In the genomic region with DNA sequence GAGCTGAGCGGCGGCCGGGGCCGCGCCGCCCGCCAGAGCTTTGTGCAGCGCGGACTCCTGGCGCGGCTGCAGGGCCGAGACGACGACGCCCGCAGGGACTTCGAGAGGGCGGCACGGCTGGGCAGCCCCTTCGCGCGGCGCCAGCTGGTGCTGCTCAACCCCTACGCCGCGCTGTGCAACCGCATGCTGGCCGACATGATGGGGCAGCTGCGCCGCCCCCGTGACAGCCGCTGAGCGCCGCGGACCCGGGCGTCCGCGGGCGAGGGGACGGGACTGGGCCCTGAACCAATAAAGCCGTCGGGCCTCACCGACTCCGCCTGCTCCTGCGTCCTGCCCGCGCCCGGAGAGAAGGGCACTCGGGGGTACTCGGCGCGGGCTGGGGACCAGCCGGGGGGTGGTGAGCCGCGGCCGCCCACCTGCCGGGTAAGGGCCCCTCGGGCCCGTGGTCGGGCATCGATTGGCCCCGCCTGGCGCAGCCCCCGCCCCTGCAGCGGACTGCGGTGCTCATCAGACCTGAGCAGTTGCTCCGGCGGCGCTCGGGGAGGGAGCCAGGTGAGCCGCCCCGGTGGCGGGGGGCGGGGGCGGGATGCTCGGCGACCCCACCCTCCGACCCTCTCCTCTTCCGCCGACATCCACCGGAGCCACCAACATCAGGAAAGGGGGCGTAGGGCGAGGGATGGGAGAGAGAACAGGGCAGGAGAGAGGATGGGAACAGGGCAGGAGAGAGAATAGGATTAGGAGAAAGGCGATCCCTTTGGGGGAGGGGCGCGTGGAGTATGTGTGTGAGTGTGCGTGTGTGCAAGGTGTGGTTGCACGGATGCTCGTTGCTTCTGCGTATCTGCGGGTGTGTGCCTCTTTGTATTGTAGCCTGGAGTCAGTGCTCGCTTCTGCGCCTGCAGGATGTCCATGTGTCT, we compare ENCODE assay signal across 1 cellular context.
TF ChIP-seq lines count a peak whose summit lies in the region.

A gene (plus strand): TSS at position 510 of the 914 bp plus-strand sequence. CDS start 610 bp downstream, outside the sequence.

TF ChIP-seq in HepG2, 621 proteins besides CTCF, POLR2A, EP300 and RAD21 (continued from another document and continues in another):
- TF ChIP-seq, protein P1, sequence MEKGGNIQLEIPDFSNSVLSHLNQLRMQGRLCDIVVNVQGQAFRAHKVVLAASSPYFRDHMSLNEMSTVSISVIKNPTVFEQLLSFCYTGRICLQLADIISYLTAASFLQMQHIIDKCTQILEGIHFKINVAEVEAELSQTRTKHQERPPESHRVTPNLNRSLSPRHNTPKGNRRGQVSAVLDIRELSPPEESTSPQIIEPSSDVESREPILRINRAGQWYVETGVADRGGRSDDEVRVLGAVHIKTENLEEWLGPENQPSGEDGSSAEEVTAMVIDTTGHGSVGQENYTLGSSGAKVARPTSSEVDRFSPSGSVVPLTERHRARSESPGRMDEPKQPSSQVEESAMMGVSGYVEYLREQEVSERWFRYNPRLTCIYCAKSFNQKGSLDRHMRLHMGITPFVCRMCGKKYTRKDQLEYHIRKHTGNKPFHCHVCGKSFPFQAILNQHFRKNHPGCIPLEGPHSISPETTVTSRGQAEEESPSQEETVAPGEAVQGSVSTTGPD (CRISPR knock-in tag; IDR thresholded peaks at IDR 0.05) = no peak
- TF ChIP-seq, protein P2, sequence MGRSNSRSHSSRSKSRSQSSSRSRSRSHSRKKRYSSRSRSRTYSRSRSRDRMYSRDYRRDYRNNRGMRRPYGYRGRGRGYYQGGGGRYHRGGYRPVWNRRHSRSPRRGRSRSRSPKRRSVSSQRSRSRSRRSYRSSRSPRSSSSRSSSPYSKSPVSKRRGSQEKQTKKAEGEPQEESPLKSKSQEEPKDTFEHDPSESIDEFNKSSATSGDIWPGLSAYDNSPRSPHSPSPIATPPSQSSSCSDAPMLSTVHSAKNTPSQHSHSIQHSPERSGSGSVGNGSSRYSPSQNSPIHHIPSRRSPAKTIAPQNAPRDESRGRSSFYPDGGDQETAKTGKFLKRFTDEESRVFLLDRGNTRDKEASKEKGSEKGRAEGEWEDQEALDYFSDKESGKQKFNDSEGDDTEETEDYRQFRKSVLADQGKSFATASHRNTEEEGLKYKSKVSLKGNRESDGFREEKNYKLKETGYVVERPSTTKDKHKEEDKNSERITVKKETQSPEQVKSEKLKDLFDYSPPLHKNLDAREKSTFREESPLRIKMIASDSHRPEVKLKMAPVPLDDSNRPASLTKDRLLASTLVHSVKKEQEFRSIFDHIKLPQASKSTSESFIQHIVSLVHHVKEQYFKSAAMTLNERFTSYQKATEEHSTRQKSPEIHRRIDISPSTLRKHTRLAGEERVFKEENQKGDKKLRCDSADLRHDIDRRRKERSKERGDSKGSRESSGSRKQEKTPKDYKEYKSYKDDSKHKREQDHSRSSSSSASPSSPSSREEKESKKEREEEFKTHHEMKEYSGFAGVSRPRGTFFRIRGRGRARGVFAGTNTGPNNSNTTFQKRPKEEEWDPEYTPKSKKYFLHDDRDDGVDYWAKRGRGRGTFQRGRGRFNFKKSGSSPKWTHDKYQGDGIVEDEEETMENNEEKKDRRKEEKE (IDR thresholded peaks at IDR 0.05) = no peak
- TF ChIP-seq SP1 (IDR thresholded peaks at IDR 0.05) (no peak), SP1 (CRISPR knock-in tag; IDR thresholded peaks at IDR 0.05) (0 out of 2 replicates have a peak, but pooled peaks have one; percentile 31), ZNF446 (CRISPR knock-in tag; IDR thresholded peaks at IDR 0.05) (peak; percentile 80; the same call in 1 of the 2 replicates), MYNN (CRISPR knock-in tag; IDR thresholded peaks at IDR 0.05; ENCODE audit: low read depth) (0 out of 2 replicates have a peak, but pooled peaks have one; percentile 73), ZNF883 (CRISPR knock-in tag; IDR thresholded peaks at IDR 0.05; ENCODE audit: not compliant biosample characterization) (peak; percentile 18), NFE2L2 (IDR thresholded peaks at IDR 0.05; ENCODE audit: low read length) (no peak), ZNF160 (CRISPR knock-in tag; IDR thresholded peaks at IDR 0.05) (no peak; the same call in 1 of the 2 replicates), NCOA1 (CRISPR knock-in tag; IDR thresholded peaks at IDR 0.05) (no peak), PITX1 (CRISPR knock-in tag; IDR thresholded peaks at IDR 0.05) (no peak), TAF1 (CRISPR knock-in tag; IDR thresholded peaks at IDR 0.05) (peak; percentile 55; the same call in 1 of the 2 replicates), ZFP36L1 (CRISPR knock-in tag; IDR thresholded peaks at IDR 0.05) (no peak), ZMYM4 (CRISPR knock-in tag; IDR thresholded peaks at IDR 0.05) (peak; percentile 37; the same call in 1 of the 2 replicates), HES4 (CRISPR knock-in tag; IDR thresholded peaks at IDR 0.05; ENCODE audit: borderline replicate concordance) (peak; percentile 87), SUZ12 (IDR thresholded peaks at IDR 0.05; ENCODE audit: low read depth, low read length) (no peak), SKI (IDR thresholded peaks at IDR 0.05; ENCODE audit: partially characterized antibody) (no peak), ZNF792 (CRISPR knock-in tag; IDR thresholded peaks at IDR 0.05) (no peak), ZNF326 (CRISPR knock-in tag; IDR thresholded peaks at IDR 0.05; ENCODE audit: borderline replicate concordance) (no peak), SALL2 (CRISPR knock-in tag; IDR thresholded peaks at IDR 0.05) (peak; percentile 69; the same call in 1 of the 2 replicates)
- TF ChIP-seq, protein P3, sequence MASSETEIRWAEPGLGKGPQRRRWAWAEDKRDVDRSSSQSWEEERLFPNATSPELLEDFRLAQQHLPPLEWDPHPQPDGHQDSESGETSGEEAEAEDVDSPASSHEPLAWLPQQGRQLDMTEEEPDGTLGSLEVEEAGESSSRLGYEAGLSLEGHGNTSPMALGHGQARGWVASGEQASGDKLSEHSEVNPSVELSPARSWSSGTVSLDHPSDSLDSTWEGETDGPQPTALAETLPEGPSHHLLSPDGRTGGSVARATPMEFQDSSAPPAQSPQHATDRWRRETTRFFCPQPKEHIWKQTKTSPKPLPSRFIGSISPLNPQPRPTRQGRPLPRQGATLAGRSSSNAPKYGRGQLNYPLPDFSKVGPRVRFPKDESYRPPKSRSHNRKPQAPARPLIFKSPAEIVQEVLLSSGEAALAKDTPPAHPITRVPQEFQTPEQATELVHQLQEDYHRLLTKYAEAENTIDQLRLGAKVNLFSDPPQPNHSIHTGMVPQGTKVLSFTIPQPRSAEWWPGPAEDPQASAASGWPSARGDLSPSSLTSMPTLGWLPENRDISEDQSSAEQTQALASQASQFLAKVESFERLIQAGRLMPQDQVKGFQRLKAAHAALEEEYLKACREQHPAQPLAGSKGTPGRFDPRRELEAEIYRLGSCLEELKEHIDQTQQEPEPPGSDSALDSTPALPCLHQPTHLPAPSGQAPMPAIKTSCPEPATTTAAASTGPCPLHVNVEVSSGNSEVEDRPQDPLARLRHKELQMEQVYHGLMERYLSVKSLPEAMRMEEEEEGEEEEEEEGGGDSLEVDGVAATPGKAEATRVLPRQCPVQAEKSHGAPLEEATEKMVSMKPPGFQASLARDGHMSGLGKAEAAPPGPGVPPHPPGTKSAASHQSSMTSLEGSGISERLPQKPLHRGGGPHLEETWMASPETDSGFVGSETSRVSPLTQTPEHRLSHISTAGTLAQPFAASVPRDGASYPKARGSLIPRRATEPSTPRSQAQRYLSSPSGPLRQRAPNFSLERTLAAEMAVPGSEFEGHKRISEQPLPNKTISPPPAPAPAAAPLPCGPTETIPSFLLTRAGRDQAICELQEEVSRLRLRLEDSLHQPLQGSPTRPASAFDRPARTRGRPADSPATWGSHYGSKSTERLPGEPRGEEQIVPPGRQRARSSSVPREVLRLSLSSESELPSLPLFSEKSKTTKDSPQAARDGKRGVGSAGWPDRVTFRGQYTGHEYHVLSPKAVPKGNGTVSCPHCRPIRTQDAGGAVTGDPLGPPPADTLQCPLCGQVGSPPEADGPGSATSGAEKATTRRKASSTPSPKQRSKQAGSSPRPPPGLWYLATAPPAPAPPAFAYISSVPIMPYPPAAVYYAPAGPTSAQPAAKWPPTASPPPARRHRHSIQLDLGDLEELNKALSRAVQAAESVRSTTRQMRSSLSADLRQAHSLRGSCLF (CRISPR knock-in tag; IDR thresholded peaks at IDR 0.05; ENCODE audit: borderline replicate concordance) = no peak
- TF ChIP-seq, protein P4, sequence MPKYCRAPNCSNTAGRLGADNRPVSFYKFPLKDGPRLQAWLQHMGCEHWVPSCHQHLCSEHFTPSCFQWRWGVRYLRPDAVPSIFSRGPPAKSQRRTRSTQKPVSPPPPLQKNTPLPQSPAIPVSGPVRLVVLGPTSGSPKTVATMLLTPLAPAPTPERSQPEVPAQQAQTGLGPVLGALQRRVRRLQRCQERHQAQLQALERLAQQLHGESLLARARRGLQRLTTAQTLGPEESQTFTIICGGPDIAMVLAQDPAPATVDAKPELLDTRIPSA (CRISPR knock-in tag; IDR thresholded peaks at IDR 0.05; ENCODE audit: borderline replicate concordance) = no peak
- TF ChIP-seq, protein P5, sequence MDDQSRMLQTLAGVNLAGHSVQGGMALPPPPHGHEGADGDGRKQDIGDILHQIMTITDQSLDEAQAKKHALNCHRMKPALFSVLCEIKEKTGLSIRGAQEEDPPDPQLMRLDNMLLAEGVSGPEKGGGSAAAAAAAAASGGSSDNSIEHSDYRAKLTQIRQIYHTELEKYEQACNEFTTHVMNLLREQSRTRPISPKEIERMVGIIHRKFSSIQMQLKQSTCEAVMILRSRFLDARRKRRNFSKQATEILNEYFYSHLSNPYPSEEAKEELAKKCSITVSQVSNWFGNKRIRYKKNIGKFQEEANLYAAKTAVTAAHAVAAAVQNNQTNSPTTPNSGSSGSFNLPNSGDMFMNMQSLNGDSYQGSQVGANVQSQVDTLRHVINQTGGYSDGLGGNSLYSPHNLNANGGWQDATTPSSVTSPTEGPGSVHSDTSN (CRISPR knock-in tag; IDR thresholded peaks at IDR 0.05; ENCODE audit: borderline replicate concordance) = 0 out of 2 replicates have a peak, but pooled peaks have one; percentile 17
- TF ChIP-seq, protein P6, sequence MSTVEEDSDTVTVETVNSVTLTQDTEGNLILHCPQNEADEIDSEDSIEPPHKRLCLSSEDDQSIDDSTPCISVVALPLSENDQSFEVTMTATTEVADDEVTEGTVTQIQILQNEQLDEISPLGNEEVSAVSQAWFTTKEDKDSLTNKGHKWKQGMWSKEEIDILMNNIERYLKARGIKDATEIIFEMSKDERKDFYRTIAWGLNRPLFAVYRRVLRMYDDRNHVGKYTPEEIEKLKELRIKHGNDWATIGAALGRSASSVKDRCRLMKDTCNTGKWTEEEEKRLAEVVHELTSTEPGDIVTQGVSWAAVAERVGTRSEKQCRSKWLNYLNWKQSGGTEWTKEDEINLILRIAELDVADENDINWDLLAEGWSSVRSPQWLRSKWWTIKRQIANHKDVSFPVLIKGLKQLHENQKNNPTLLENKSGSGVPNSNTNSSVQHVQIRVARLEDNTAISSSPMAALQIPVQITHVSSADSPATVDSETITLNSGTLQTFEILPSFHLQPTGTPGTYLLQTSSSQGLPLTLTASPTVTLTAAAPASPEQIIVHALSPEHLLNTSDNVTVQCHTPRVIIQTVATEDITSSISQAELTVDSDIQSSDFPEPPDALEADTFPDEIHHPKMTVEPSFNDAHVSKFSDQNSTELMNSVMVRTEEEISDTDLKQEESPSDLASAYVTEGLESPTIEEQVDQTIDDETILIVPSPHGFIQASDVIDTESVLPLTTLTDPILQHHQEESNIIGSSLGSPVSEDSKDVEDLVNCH (CRISPR knock-in tag; IDR thresholded peaks at IDR 0.05) = no peak
- TF ChIP-seq, protein P7, sequence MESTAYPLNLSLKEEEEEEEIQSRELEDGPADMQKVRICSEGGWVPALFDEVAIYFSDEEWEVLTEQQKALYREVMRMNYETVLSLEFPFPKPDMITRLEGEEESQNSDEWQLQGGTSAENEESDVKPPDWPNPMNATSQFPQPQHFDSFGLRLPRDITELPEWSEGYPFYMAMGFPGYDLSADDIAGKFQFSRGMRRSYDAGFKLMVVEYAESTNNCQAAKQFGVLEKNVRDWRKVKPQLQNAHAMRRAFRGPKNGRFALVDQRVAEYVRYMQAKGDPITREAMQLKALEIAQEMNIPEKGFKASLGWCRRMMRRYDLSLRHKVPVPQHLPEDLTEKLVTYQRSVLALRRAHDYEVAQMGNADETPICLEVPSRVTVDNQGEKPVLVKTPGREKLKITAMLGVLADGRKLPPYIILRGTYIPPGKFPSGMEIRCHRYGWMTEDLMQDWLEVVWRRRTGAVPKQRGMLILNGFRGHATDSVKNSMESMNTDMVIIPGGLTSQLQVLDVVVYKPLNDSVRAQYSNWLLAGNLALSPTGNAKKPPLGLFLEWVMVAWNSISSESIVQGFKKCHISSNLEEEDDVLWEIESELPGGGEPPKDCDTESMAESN (CRISPR knock-in tag; conservative IDR thresholded peaks at IDR 0.05) = peak; percentile 56
- TF ChIP-seq, protein P8, sequence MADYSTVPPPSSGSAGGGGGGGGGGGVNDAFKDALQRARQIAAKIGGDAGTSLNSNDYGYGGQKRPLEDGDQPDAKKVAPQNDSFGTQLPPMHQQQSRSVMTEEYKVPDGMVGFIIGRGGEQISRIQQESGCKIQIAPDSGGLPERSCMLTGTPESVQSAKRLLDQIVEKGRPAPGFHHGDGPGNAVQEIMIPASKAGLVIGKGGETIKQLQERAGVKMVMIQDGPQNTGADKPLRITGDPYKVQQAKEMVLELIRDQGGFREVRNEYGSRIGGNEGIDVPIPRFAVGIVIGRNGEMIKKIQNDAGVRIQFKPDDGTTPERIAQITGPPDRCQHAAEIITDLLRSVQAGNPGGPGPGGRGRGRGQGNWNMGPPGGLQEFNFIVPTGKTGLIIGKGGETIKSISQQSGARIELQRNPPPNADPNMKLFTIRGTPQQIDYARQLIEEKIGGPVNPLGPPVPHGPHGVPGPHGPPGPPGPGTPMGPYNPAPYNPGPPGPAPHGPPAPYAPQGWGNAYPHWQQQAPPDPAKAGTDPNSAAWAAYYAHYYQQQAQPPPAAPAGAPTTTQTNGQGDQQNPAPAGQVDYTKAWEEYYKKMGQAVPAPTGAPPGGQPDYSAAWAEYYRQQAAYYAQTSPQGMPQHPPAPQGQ (CRISPR knock-in tag; IDR thresholded peaks at IDR 0.05; ENCODE audit: borderline replicate concordance) = no peak
- TF ChIP-seq, protein P9, sequence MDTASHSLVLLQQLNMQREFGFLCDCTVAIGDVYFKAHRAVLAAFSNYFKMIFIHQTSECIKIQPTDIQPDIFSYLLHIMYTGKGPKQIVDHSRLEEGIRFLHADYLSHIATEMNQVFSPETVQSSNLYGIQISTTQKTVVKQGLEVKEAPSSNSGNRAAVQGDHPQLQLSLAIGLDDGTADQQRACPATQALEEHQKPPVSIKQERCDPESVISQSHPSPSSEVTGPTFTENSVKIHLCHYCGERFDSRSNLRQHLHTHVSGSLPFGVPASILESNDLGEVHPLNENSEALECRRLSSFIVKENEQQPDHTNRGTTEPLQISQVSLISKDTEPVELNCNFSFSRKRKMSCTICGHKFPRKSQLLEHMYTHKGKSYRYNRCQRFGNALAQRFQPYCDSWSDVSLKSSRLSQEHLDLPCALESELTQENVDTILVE (CRISPR knock-in tag; IDR thresholded peaks at IDR 0.05) = peak; percentile 57; the same call in 1 of the 2 replicates
- TF ChIP-seq, protein P10, sequence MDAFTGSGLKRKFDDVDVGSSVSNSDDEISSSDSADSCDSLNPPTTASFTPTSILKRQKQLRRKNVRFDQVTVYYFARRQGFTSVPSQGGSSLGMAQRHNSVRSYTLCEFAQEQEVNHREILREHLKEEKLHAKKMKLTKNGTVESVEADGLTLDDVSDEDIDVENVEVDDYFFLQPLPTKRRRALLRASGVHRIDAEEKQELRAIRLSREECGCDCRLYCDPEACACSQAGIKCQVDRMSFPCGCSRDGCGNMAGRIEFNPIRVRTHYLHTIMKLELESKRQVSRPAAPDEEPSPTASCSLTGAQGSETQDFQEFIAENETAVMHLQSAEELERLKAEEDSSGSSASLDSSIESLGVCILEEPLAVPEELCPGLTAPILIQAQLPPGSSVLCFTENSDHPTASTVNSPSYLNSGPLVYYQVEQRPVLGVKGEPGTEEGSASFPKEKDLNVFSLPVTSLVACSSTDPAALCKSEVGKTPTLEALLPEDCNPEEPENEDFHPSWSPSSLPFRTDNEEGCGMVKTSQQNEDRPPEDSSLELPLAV (CRISPR knock-in tag; conservative IDR thresholded peaks at IDR 0.05; ENCODE audit: low read depth) = no peak
